ENCODE assay signal across 16 cellular contexts in the genomic region with DNA sequence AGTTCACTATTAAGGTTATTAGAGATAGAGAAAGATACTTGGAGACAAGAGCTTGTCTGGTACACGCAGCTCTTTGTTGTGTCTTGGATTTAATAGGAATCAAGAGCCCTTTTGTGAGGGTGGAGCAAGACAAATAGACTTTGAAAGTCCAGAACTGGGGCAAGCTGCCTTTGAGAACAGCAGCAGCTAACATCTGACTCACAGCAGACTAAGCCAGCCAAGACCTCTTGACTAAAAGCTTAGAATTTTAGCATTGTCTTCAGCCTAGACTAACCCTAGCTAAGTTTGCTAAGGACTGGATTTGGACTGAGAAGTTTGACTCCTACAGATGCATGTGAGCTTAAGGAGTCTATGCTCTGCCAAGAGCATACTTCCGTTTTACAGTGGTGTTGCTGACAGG.
"Had no signal": no experiment of that assay in that cellular context is flagged by ENCODE, and none has a peak within 500 bp of the region (broad histone marks: within the 10 kb centered on the region; RNA-seq: fewer than 3 reads in every experiment).

No MANE protein-coding gene starts in this region.

- H3K9me3 Mint-ChIP-seq: activated CD4-positive, alpha-beta memory T cell treated with anti-CD3 and anti-CD28 coated beads for 36 hours; activated naive CD8-positive, alpha-beta T cell treated with anti-CD3 and anti-CD28 coated beads, Interleukin-2, amount 50 U/mL, for 24 hours had no signal

- H3K27ac Mint-ChIP-seq: activated CD4-positive, alpha-beta memory T cell treated with anti-CD3 and anti-CD28 coated beads for 36 hours; activated naive CD8-positive, alpha-beta T cell treated with anti-CD3 and anti-CD28 coated beads, Interleukin-2, amount 50 U/mL, for 24 hours; immature natural killer cell had no signal

- H3K36me3 Mint-ChIP-seq: activated CD4-positive, alpha-beta memory T cell treated with anti-CD3 and anti-CD28 coated beads for 36 hours; immature natural killer cell; naive thymus-derived CD4-positive, alpha-beta T cell had no signal

- H3K4me1 Mint-ChIP-seq: activated naive CD8-positive, alpha-beta T cell treated with anti-CD3 and anti-CD28 coated beads, Interleukin-2, amount 50 U/mL, for 24 hours; immature natural killer cell; naive thymus-derived CD4-positive, alpha-beta T cell had no signal

- H3K9me3 ChIP-seq: colonic mucosa, tibial artery, uterus had no signal

- H3K27ac ChIP-seq: colonic mucosa, tibial artery, uterus, VCaP had no signal

- DNase-seq: activated CD4-positive, alpha-beta memory T cell treated with anti-CD3 and anti-CD28 coated beads for 36 hours; activated CD8-positive, alpha-beta memory T cell treated with anti-CD3 and anti-CD28 coated beads, Interleukin-2, amount 50 U/mL, for 48 hours; activated naive CD4-positive, alpha-beta T cell treated with Interleukin-2 at 50 U/mL for 16 hours; activated naive CD8-positive, alpha-beta T cell treated with anti-CD3 and anti-CD28 coated beads, Interleukin-2, amount 50 U/mL, for 24 hours; colonic mucosa; effector CD4-positive, alpha-beta T cell; immature natural killer cell; left cardiac atrium; naive thymus-derived CD4-positive, alpha-beta T cell; posterior cingulate gyrus; small intestine; T1000; tibial artery; uterus had no signal

- H3K36me3 ChIP-seq: colonic mucosa, tibial artery, uterus had no signal

- H3K27me3 Mint-ChIP-seq: activated CD4-positive, alpha-beta memory T cell treated with anti-CD3 and anti-CD28 coated beads for 36 hours had no signal

- ATAC-seq: activated naive CD8-positive, alpha-beta T cell treated with anti-CD3 and anti-CD28 coated beads, Interleukin-2, amount 50 U/mL, for 24 hours; naive thymus-derived CD4-positive, alpha-beta T cell had no signal

- H3K27me3 ChIP-seq: colonic mucosa, uterus had no signal

- H3K4me3 Mint-ChIP-seq: activated CD4-positive, alpha-beta memory T cell treated with anti-CD3 and anti-CD28 coated beads for 36 hours; activated naive CD8-positive, alpha-beta T cell treated with anti-CD3 and anti-CD28 coated beads, Interleukin-2, amount 50 U/mL, for 24 hours; immature natural killer cell; naive thymus-derived CD4-positive, alpha-beta T cell had no signal

- H3K4me1 ChIP-seq: colonic mucosa, tibial artery, uterus had no signal

- H3K4me3 ChIP-seq: colonic mucosa, lung, tibial artery, uterus had no signal
